In the genomic region with DNA sequence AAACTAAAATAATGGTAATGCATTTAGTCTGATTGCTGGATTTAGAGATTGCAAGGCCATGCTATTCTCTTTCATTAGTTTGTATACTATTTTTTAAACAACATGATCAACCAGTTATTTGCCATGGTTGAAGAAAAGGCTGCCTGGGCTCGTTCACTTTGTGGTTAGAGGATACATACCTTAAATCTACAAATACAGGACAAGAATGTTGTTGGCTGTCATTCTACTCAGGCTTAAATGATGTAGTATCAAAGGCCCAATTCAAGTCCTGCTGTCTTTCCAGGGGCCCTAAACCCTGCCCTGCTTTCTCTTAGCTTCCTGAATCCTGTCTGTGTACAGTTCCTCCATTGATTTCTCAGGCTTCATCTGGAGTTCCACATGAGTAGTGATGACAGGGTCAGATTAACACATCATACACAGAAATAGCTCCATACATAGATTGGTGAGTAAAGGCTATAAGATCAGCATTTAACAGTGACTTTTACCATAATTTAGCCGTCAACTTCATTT, we compare ENCODE assay signal across 21 cellular contexts.
"Had no signal": no experiment of that assay in that cellular context is flagged by ENCODE, and none has a peak within 500 bp of the region (broad histone marks: within the 10 kb centered on the region; RNA-seq: fewer than 3 reads in every experiment).

No MANE protein-coding gene starts in this region.

- ATAC-seq: esophagus mucosa, gastrocnemius medialis, left cardiac atrium, lower lobe of right lung, sciatic nerve had no signal

- H3K4me1 ChIP-seq: gastrocnemius medialis, left ventricle myocardium inferior, lower lobe of right lung, parathyroid adenoma, prostate gland, stomach had no signal

- H3K9ac ChIP-seq: parathyroid adenoma had no signal

- H3K27ac ChIP-seq: coronary artery, dorsolateral prefrontal cortex, gastrocnemius medialis, left ventricle myocardium inferior, lower lobe of right lung, parathyroid adenoma, prostate gland, skin epidermis, stomach, thoracic aorta, transverse colon had no signal

- H3K79me2 ChIP-seq: parathyroid adenoma had no signal

- H2AFZ ChIP-seq: parathyroid adenoma had no signal

- H3K9me3 ChIP-seq: gastrocnemius medialis, left ventricle myocardium inferior, lower lobe of right lung, prostate gland, stomach, thoracic aorta, transverse colon had no signal

- H3K9me3 Mint-ChIP-seq: nephron had no signal

- DNase-seq: dorsolateral prefrontal cortex; effector CD8-positive, alpha-beta T cell; gastrocnemius medialis; glutamatergic neuron; left cardiac atrium; left ventricle myocardium inferior; lower lobe of right lung; mesenchymal stem cell; midbrain; stimulated activated naive CD4-positive, alpha-beta T cell; stomach; substantia nigra; transverse colon had no signal

- H3K36me3 ChIP-seq: gastrocnemius medialis, left ventricle myocardium inferior, lower lobe of right lung, prostate gland, stomach, thoracic aorta, transverse colon had no signal

- H3K4me1 Mint-ChIP-seq: nephron had no signal

- H3K4me3 Mint-ChIP-seq: nephron had no signal

- H3K4me3 ChIP-seq: coronary artery, dorsolateral prefrontal cortex, gastrocnemius medialis, left ventricle myocardium inferior, lower lobe of right lung, prostate gland, skin epidermis, stomach, thoracic aorta, transverse colon had no signal

- H3K27ac Mint-ChIP-seq: nephron had no signal

- H3K27me3 ChIP-seq: dorsolateral prefrontal cortex, gastrocnemius medialis, stomach, transverse colon had no signal
